ENCODE assay signal across 27 cellular contexts in genomic region chr6:109358204-109358603, GRCh38.
"Had no signal": no experiment of that assay in that cellular context is flagged by ENCODE, and none has a peak within 500 bp of the region (broad histone marks: within the 10 kb centered on the region; RNA-seq: fewer than 3 reads in every experiment).

No MANE protein-coding gene starts in this region.

- ATAC-seq: effector memory CD8-positive, alpha-beta T cell; esophagus mucosa; gastrocnemius medialis; heart left ventricle; left lobe of liver; sciatic nerve; stimulated activated naive CD8-positive, alpha-beta T cell treated with anti-CD3 and anti-CD28 coated beads, Interleukin-15, Interleukin-2, amounts not matched to agents 100 U/mL and 50 U/mL, for 24 hours had no signal

- H3K4me3 ChIP-seq: gastrocnemius medialis, heart left ventricle, hepatocyte, lung, neural progenitor cell, prostate gland, right atrium auricular region, smooth muscle cell, thoracic aorta, tibial nerve, upper lobe of left lung had no signal

- H3K27ac ChIP-seq: epithelial cell of prostate, gastrocnemius medialis, heart left ventricle, hepatocyte, neural progenitor cell, parathyroid adenoma, prostate gland, right atrium auricular region, thoracic aorta, tibial nerve, upper lobe of left lung had no signal

- H3K27me3 ChIP-seq: gastrocnemius medialis, heart left ventricle, hepatocyte, neural progenitor cell, right atrium auricular region, tibial nerve, upper lobe of left lung had no signal

- H3K4me1 Mint-ChIP-seq: nephron, neural progenitor cell had no signal

- H3K27me3 Mint-ChIP-seq: effector memory CD8-positive, alpha-beta T cell; memory B cell had no signal

- H3K9me3 Mint-ChIP-seq: memory B cell had no signal

- H3K9ac ChIP-seq: neural progenitor cell, parathyroid adenoma had no signal

- H3K4me3 Mint-ChIP-seq: effector memory CD8-positive, alpha-beta T cell; memory B cell; nephron; neural progenitor cell had no signal

- H3K27ac Mint-ChIP-seq: effector memory CD8-positive, alpha-beta T cell; memory B cell; nephron; neural progenitor cell had no signal

- H3K4me1 ChIP-seq: neural progenitor cell, prostate gland had no signal

- H3K9me3 ChIP-seq: gastrocnemius medialis, prostate gland, thoracic aorta had no signal

- DNase-seq: cortex of kidney; effector memory CD8-positive, alpha-beta T cell; foreskin fibroblast; gastrocnemius medialis; heart left ventricle; kidney; stimulated activated CD4-positive, alpha-beta T cell treated with anti-CD3 and anti-CD28 coated beads, Interleukin-12 subunit alpha, Interleukin-12 subunit beta, amount 100 ng/mL, for 4 hours; stimulated activated CD4-positive, alpha-beta T cell treated with anti-CD3 and anti-CD28 coated beads, Interleukin-1b, Interleukin-23, amount 100 ng/mL, for 48 hours; stimulated activated CD4-positive, alpha-beta T cell treated with anti-CD3 and anti-CD28 coated beads, Interleukin-4, amount 100 ng/mL, for 1 hour; stimulated activated CD8-positive, alpha-beta memory T cell treated with anti-CD3 and anti-CD28 coated beads, Interleukin-4, amount 100 ng/mL, for 48 hours; stimulated activated naive CD8-positive, alpha-beta T cell treated with anti-CD3 and anti-CD28 coated beads, Interleukin-15, Interleukin-2, amounts not matched to agents 100 U/mL and 50 U/mL, for 24 hours; upper lobe of left lung had no signal
